23 cellular contexts compared by ENCODE assay signal in genomic region chr1:232748910-232749368, GRCh38.
"Had no signal": no experiment of that assay in that cellular context is flagged by ENCODE, and none has a peak within 500 bp of the region (broad histone marks: within the 10 kb centered on the region; RNA-seq: fewer than 3 reads in every experiment).

No MANE protein-coding gene starts in this region.

- H3K4me3 Mint-ChIP-seq: activated CD4-positive, alpha-beta memory T cell treated with anti-CD3 and anti-CD28 coated beads, Interleukin-2, amount 10 ng/mL, durations not matched to agents 7 days and 5 days; activated naive CD4-positive, alpha-beta T cell treated with anti-CD3 and anti-CD28 coated beads for 36 hours; activated T-cell treated with anti-CD3 and anti-CD28 coated beads, Interleukin-2, amount 50 U/mL, for 72 hours; stimulated activated naive B cell treated with anti-CD40 and anti-IgM and Interleukin-4, amounts not matched to agents 10 μg/mL and 1 μg/mL and 100 μg/mL, for 72 hours; T-helper 17 cell had no signal

- H3K4me3 ChIP-seq: colonic mucosa, heart right ventricle, mucosa of descending colon, testis had no signal

- H3K27ac ChIP-seq: colonic mucosa, heart right ventricle, testis had no signal

- ATAC-seq: activated T-cell treated with anti-CD3 and anti-CD28 coated beads, Interleukin-2, amount 50 U/mL, for 72 hours; heart right ventricle; left colon; mucosa of descending colon; sciatic nerve; stimulated activated naive B cell treated with anti-CD40 and anti-IgM and Interleukin-4, amounts not matched to agents 10 μg/mL and 1 μg/mL and 100 μg/mL, for 72 hours; T-helper 17 cell had no signal

- H3K4me1 ChIP-seq: colonic mucosa, testis had no signal

- FAIRE-seq: bronchial epithelial cell, keratinocyte, small intestine had no signal

- H3K27ac Mint-ChIP-seq: activated CD4-positive, alpha-beta memory T cell treated with anti-CD3 and anti-CD28 coated beads, Interleukin-2, amount 10 ng/mL, durations not matched to agents 7 days and 5 days; activated naive CD4-positive, alpha-beta T cell treated with anti-CD3 and anti-CD28 coated beads for 36 hours; activated T-cell treated with anti-CD3 and anti-CD28 coated beads, Interleukin-2, amount 50 U/mL, for 72 hours; stimulated activated naive B cell treated with anti-CD40 and anti-IgM and Interleukin-4, amounts not matched to agents 10 μg/mL and 1 μg/mL and 100 μg/mL, for 72 hours; T-helper 17 cell had no signal

- H3K27me3 Mint-ChIP-seq: T-helper 17 cell had no signal

- DNase-seq: activated CD4-positive, alpha-beta memory T cell treated with anti-CD3 and anti-CD28 coated beads, Interleukin-2, amount 10 ng/mL, durations not matched to agents 7 days and 5 days; activated CD4-positive, alpha-beta T cell treated with anti-CD3 and anti-CD28 coated beads for 48 hours; activated CD4-positive, CD25-positive, alpha-beta regulatory T cell; activated effector memory CD4-positive, alpha-beta T cell treated with Interleukin-2 at 50 U/mL for 16 hours; activated naive CD4-positive, alpha-beta T cell treated with anti-CD3 and anti-CD28 coated beads for 36 hours; activated T-cell treated with anti-CD3 and anti-CD28 coated beads, Interleukin-2, amount 50 U/mL, for 72 hours; amygdala; colonic mucosa; heart right ventricle; left colon; mesenchymal stem cell; mucosa of descending colon; posterior cingulate gyrus; small intestine; stimulated activated CD4-positive, alpha-beta T cell treated with anti-CD3 and anti-CD28 coated beads, Interleukin-15, amount 100 ng/mL, for 24 hours; stimulated activated CD8-positive, alpha-beta memory T cell treated with anti-CD3 and anti-CD28 coated beads, Interleukin-4, amount 100 ng/mL, for 48 hours; stimulated activated naive B cell treated with anti-CD40 and anti-IgM and Interleukin-4, amounts not matched to agents 10 μg/mL and 1 μg/mL and 100 μg/mL, for 72 hours; T-helper 17 cell; testis; trophoblast cell had no signal

- H3K36me3 ChIP-seq: colonic mucosa, heart right ventricle had no signal

- H3K9me3 ChIP-seq: colonic mucosa, testis had no signal

- H3K4me1 Mint-ChIP-seq: activated CD4-positive, alpha-beta memory T cell treated with anti-CD3 and anti-CD28 coated beads, Interleukin-2, amount 10 ng/mL, durations not matched to agents 7 days and 5 days; T-helper 17 cell had no signal

- H3K27me3 ChIP-seq: colonic mucosa, heart right ventricle, testis had no signal
